ENCODE assay signal across 1 cellular context in genomic region chr10:48251152-48251524, GRCh38.
TF ChIP-seq lines count a peak whose summit lies in the region.

No MANE protein-coding gene starts in this region.

TF ChIP-seq in H1, 55 proteins besides CTCF, POLR2A, EP300 and RAD21:
- no peak for TF ChIP-seq ATF3 (IDR thresholded peaks at IDR 0.05; ENCODE audit: insufficient read depth, low read depth, low read length)
- no peak for TF ChIP-seq SP2 (IDR thresholded peaks at IDR 0.05; ENCODE audit: low read length)
- no peak for TF ChIP-seq JUN (IDR thresholded peaks at IDR 0.05; ENCODE audit: low read depth, low read length)
- no peak for TF ChIP-seq EGR1 (IDR thresholded peaks at IDR 0.05; ENCODE audit: borderline replicate concordance, low read depth, low read length)
TF ChIP-seq in H1: peak in this region for 0.
